ENCODE assay signal across 8 cellular contexts in the genomic region with DNA sequence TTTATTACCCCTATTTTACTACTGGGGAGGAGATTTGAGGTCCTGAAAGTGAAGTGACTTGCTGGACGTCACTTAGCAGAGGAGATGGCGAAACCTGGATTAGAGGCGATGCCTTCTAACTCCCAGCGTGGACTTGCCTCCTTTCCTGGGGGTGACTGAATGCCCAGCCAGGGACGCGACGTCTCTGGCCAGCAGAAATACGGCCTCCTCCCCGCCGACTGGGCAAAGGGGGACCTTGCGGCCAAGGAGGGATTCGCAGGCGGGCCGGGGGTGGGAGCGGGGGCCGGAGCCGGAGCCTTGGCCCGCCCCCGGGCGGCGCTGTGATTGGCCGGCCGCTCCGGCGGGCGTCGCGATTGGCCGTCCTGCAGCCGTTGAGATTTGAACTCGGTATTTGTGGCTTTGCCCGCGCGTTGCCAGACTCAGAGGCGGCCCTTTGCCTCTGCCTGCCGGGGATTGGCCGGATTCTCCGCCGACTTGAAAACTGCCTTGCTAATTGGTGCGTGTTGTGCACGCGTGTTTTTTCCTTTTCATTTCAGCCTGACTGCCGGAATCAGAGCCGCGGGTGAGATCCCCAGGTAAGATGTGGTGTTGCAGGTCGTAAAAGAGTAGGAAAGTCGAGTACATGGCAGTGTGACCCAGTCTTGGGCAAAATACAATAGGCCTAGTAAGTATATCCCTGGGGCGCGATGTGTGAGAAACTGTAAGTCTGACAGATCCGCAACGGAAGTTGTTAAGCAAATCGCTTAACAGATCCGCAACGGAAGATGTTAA. TPM values are rescaled to one million over a fixed set of nuclear protein-coding genes. Genes with fewer than 3 reads are reported as not detected.
DNase-seq lines count a peak whose midpoint lies in the region; ATAC-seq and TF ChIP-seq lines count a peak whose summit lies in the region.

Gene NCAPD2 (plus strand): TSS at position 523 of the 771 bp plus-strand sequence. CDS start 997 bp downstream, outside the sequence.

- H3K4me3 Mint-ChIP-seq in activated T-cell treated with anti-CD3 and anti-CD28 coated beads, Interleukin-2, amount 50 U/mL, for 4 hours = peak within 1 kb of the TSS; percentile 92

- H3K36me3 Mint-ChIP-seq in activated T-cell treated with anti-CD3 and anti-CD28 coated beads, Interleukin-2, amount 50 U/mL, for 4 hours (ENCODE audit: insufficient read depth) = peaks cover 14% of the 10 kb centered on the region

- in situ Hi-C loops in KBM-7 (cut with MboI; ENCODE audit: low pct_unique_long_range_greater_than_20kb, low sequenced_read_pairs) = no loop called here

- peaks cover 16 to 22% of the 10 kb centered on the region in 2 donors for H3K4me1 ChIP-seq in muscle layer of duodenum (ENCODE audit: control insufficient read depth in 1 of 2, insufficient read depth in 2 of 2, low read length in 2 of 2)

- peak within 1 kb of the TSS; percentile 100 for H3K27ac ChIP-seq in muscle layer of duodenum (ENCODE audit: low read length)

- peak; percentile 83 for ATAC-seq in GM21717 (IDR thresholded peaks at IDR 0.05; ENCODE audit: unreplicated experiment)
- ATAC-seq in activated T-cell treated with anti-CD3 and anti-CD28 coated beads, Interleukin-2, amount 50 U/mL, for 4 hours = peak; percentile 91
- ATAC-seq in esophagus mucosa = peak; percentile 95

- peak within 1 kb of the TSS; percentile 86 to 100 for H3K4me3 ChIP-seq in muscle layer of duodenum (ENCODE audit: low read depth in 1 of 2, low read length in 2 of 2)

- H3K27me3 Mint-ChIP-seq in activated T-cell treated with anti-CD3 and anti-CD28 coated beads, Interleukin-2, amount 50 U/mL, for 4 hours (ENCODE audit: low read depth) = no peaks in the 10 kb centered on the region

- peaks cover 30% of the 10 kb centered on the region for H3K4me1 Mint-ChIP-seq in activated T-cell treated with anti-CD3 and anti-CD28 coated beads, Interleukin-2, amount 50 U/mL, for 4 hours (ENCODE audit: low read depth)

- H3K36me3 ChIP-seq in muscle layer of duodenum (ENCODE audit: control insufficient read depth in 1 of 2, insufficient read depth in 2 of 2, low read length in 2 of 2) = peaks cover 8 to 15% of the 10 kb centered on the region in 2 donors

- DNase-seq in DMS53 treated with DMSO at 0.1 percent for 48 hours (lab: John Stamatoyannopoulos, UW; ENCODE audit: unreplicated experiment) = peak; percentile 100
- peak; percentile 99 for DNase-seq in KBM-7
- peak; percentile 89 for DNase-seq in activated T-cell treated with anti-CD3 and anti-CD28 coated beads, Interleukin-2, amount 50 U/mL, for 4 hours
- DNase-seq in stimulated activated CD8-positive, alpha-beta memory T cell treated with anti-CD3 and anti-CD28 coated beads, Interleukin-7, amount 100 ng/mL, for 4 hours (ENCODE audit: low read depth in 2 of 2) = peak; percentile 92

- H3K9me3 Mint-ChIP-seq in activated T-cell treated with anti-CD3 and anti-CD28 coated beads, Interleukin-2, amount 50 U/mL, for 4 hours = no peaks in the 10 kb centered on the region

- no peaks in the 10 kb centered on the region for H3K27me3 ChIP-seq in muscle layer of duodenum (ENCODE audit: low read depth, low read length)

- H3K9me3 ChIP-seq in muscle layer of duodenum (ENCODE audit: control insufficient read depth in 1 of 2, low read length in 2 of 2) = no peaks in the 10 kb centered on the region

TF ChIP-seq in PFSK-1, 5 proteins besides CTCF, POLR2A, EP300 and RAD21:
- TF ChIP-seq POLR2AphosphoS5 (IDR thresholded peaks at IDR 0.05; ENCODE audit: low read depth, low read length) = peak; percentile 75
- no peak for TF ChIP-seq REST (IDR thresholded peaks at IDR 0.05; ENCODE audit: insufficient read depth in 1 of 2, low read depth in 2 of 2, low read length in 2 of 2)
- TF ChIP-seq TAF1 (IDR thresholded peaks at IDR 0.05; ENCODE audit: borderline replicate concordance, insufficient read depth, low read length) = 0 out of 2 replicates have a peak, but pooled peaks have one; percentile 36
- TF ChIP-seq FOXP2 (optimal IDR thresholded peaks at IDR 0.05; ENCODE audit: borderline replicate concordance, extremely low read depth, extremely low read length, insufficient read depth) = no peak
- TF ChIP-seq SIN3A (IDR thresholded peaks at IDR 0.05; ENCODE audit: borderline replicate concordance, insufficient read depth, low read length) = peak; percentile 92; the same call in 1 of the 2 replicates

RNA-seq across cellular contexts. Expression of gene NCAPD2, which starts in this region (rescaled TPM):
- polyA plus RNA-seq in PFSK-1 (2012; ENCODE audit: insufficient read length, low read depth) = 43.1 TPM
- total RNA-seq in activated T-cell treated with anti-CD3 and anti-CD28 coated beads, Interleukin-2, amount 50 U/mL, for 4 hours = 10 to 100 TPM; 29.8 to 36.1 (median 32.9) TPM
- 37.4 TPM for total RNA-seq in esophagus mucosa

Comparison
In these comparisons a context has a peak if more than half of its experiments do, and no peak if none do; other contexts are left out.
1. Peak in every context shown above with its lines: DNase-seq, ATAC-seq, H3K4me3 ChIP-seq and H3K27ac ChIP-seq.